Comparison of ENCODE assay signal across 1 cellular context in genomic region chr12:128820253-128820652, GRCh38.
TF ChIP-seq lines count a peak whose summit lies in the region.

No MANE protein-coding gene starts in this region.

TF ChIP-seq in K562, 482 proteins besides CTCF, POLR2A, EP300 and RAD21:
- TF ChIP-seq SAP30 (IDR thresholded peaks at IDR 0.05; ENCODE audit: borderline replicate concordance, insufficient read depth, low read depth, low read length, poor library complexity, severe bottlenecking): no peak
- peak; percentile 40 for TF ChIP-seq RBM25 (IDR thresholded peaks at IDR 0.05; ENCODE audit: low read depth, low read length, severe bottlenecking)
